Comparison of ENCODE assay signal across 2 cellular contexts in genomic region chr19:38362076-38362945, GRCh38.
TF ChIP-seq lines count a peak whose summit lies in the region.

No MANE protein-coding gene starts in this region.

TF ChIP-seq in HEK293, 187 proteins besides CTCF, POLR2A, EP300 and RAD21 (continues in another document):
- no peak for TF ChIP-seq TRIM28 (IDR thresholded peaks at IDR 0.05; ENCODE audit: borderline replicate concordance, low read length)
- TF ChIP-seq ZNF350 (tag by site-specific recombination; IDR thresholded peaks at IDR 0.05), result no peak
- TF ChIP-seq ZBTB44 (tag by site-specific recombination; IDR thresholded peaks at IDR 0.05), result no peak
- peak; percentile 72 for TF ChIP-seq HIC1 (tag by site-specific recombination; IDR thresholded peaks at IDR 0.05)
- TF ChIP-seq ZNF214 (tag by site-specific recombination; IDR thresholded peaks at IDR 0.05; ENCODE audit: borderline replicate concordance), result no peak
- no peak for TF ChIP-seq ZNF639 (tag by site-specific recombination; IDR thresholded peaks at IDR 0.05)
- TF ChIP-seq ZNF121 (tag by site-specific recombination; IDR thresholded peaks at IDR 0.05), result no peak
- no peak for TF ChIP-seq ZNF132 (tag by site-specific recombination; IDR thresholded peaks at IDR 0.05; ENCODE audit: borderline replicate concordance)
- no peak for TF ChIP-seq ZNF37A (tag by site-specific recombination; IDR thresholded peaks at IDR 0.05)
- TF ChIP-seq FEZF1 (tag by site-specific recombination; IDR thresholded peaks at IDR 0.05), result no peak
- TF ChIP-seq ZNF776 (tag by site-specific recombination; IDR thresholded peaks at IDR 0.05; ENCODE audit: borderline replicate concordance), result no peak
- TF ChIP-seq ZBTB10 (tag by site-specific recombination; IDR thresholded peaks at IDR 0.05), result peak; percentile 98
- peak; percentile 29; the same call in 1 of the 2 replicates for TF ChIP-seq ZNF777 (tag by site-specific recombination; IDR thresholded peaks at IDR 0.05; ENCODE audit: borderline replicate concordance)
- peak; percentile 56; the same call in 1 of the 2 replicates for TF ChIP-seq YY1 (tag by site-specific recombination; IDR thresholded peaks at IDR 0.05)
- no peak for TF ChIP-seq ZNF488 (tag by site-specific recombination; IDR thresholded peaks at IDR 0.05)
- TF ChIP-seq WT1 (tag by site-specific recombination; IDR thresholded peaks at IDR 0.05), result peak; percentile 73; the same call in 1 of the 2 replicates
- TF ChIP-seq OVOL3 (tag by site-specific recombination; IDR thresholded peaks at IDR 0.05), result no peak

TF ChIP-seq in H1, 55 proteins besides CTCF, POLR2A, EP300 and RAD21:
- TF ChIP-seq YY1 (IDR thresholded peaks at IDR 0.05; ENCODE audit: low read depth, low read length), result peak; percentile 47; the same call in 1 of the 2 replicates
- no peak for TF ChIP-seq MAFK (IDR thresholded peaks at IDR 0.05; ENCODE audit: low read depth, low read length)
- peak; percentile 78 for TF ChIP-seq ASH2L (IDR thresholded peaks at IDR 0.05; ENCODE audit: low read length)
- peak; percentile 58; the same call in 1 of the 2 replicates for TF ChIP-seq SP4 (IDR thresholded peaks at IDR 0.05; ENCODE audit: low read length)
- peak; percentile 88; the same call in 1 of the 2 replicates for TF ChIP-seq RBBP5 (IDR thresholded peaks at IDR 0.05; ENCODE audit: borderline replicate concordance, low read depth, low read length)
- TF ChIP-seq NRF1 (IDR thresholded peaks at IDR 0.05; ENCODE audit: low read depth, low read length), result peak; percentile 19
- peak; percentile 63 for TF ChIP-seq TAF7 (optimal IDR thresholded peaks at IDR 0.05; ENCODE audit: borderline replicate concordance, low read depth, low read length)
- TF ChIP-seq EGR1 (IDR thresholded peaks at IDR 0.05; ENCODE audit: borderline replicate concordance, low read depth, low read length), result peak; percentile 79; the same call in 1 of the 2 replicates
- TF ChIP-seq JUN (IDR thresholded peaks at IDR 0.05; ENCODE audit: low read depth, low read length), result no peak
- TF ChIP-seq KDM1A (IDR thresholded peaks at IDR 0.05; ENCODE audit: borderline replicate concordance, low read length), result no peak
- 0 out of 2 replicates have a peak, but pooled peaks have one; percentile 25 for TF ChIP-seq CREB1 (IDR thresholded peaks at IDR 0.05)
- no peak for TF ChIP-seq HDAC6 (IDR thresholded peaks at IDR 0.05; ENCODE audit: low read depth, low read length)
- peak in 1 of 2 experiments; percentile 2; a peak in 1 of 4 replicates for TF ChIP-seq HDAC2 (IDR thresholded peaks at IDR 0.05; ENCODE audit: borderline replicate concordance in 1 of 2, low read depth in 2 of 2, low read length in 2 of 2)
- TF ChIP-seq POLR2AphosphoS5 (IDR thresholded peaks at IDR 0.05; ENCODE audit: low read depth, low read length), result peak; percentile 60; the same call in 1 of the 2 replicates
- TF ChIP-seq CTBP2 (IDR thresholded peaks at IDR 0.05; ENCODE audit: borderline replicate concordance, insufficient read depth, insufficient read length, low read length), result no peak
- no peak for TF ChIP-seq KDM5A (IDR thresholded peaks at IDR 0.05; ENCODE audit: low read length)
- TF ChIP-seq SRF (IDR thresholded peaks at IDR 0.05; ENCODE audit: low read depth, low read length), result no peak
- peak; percentile 69; the same call in 1 of the 2 replicates for TF ChIP-seq TAF1 (IDR thresholded peaks at IDR 0.05; ENCODE audit: low read depth, low read length)
- TF ChIP-seq PHF8 (conservative IDR thresholded peaks at IDR 0.05; ENCODE audit: low read depth, low read length), result peak; percentile 59
- no peak for TF ChIP-seq BCL11A (IDR thresholded peaks at IDR 0.05; ENCODE audit: low read depth in 2 of 2, low read length in 2 of 2)
- TF ChIP-seq CHD7 (IDR thresholded peaks at IDR 0.05; ENCODE audit: insufficient replicate concordance, low read length), result no peak
- peak; percentile 33 for TF ChIP-seq MAX (IDR thresholded peaks at IDR 0.05)
- TF ChIP-seq SUZ12 (IDR thresholded peaks at IDR 0.05; ENCODE audit: low read length), result no peak
- TF ChIP-seq KDM4A (IDR thresholded peaks at IDR 0.05; ENCODE audit: low read depth, low read length, severe bottlenecking), result no peak
- peak; percentile 58 for TF ChIP-seq SAP30 (IDR thresholded peaks at IDR 0.05; ENCODE audit: insufficient read depth, insufficient replicate concordance, low read length)
- TF ChIP-seq GABPA (IDR thresholded peaks at IDR 0.05; ENCODE audit: borderline replicate concordance, insufficient read depth, low read length), result no peak
- peak; percentile 48 to 85; a peak in 2 of 4 replicates for TF ChIP-seq SIN3A (conservative IDR thresholded peaks at IDR 0.05 in 1 of 2, IDR thresholded peaks at IDR 0.05 in 1 of 2; ENCODE audit: low read depth in 1 of 2, low read length in 2 of 2)
